In the genomic region with DNA sequence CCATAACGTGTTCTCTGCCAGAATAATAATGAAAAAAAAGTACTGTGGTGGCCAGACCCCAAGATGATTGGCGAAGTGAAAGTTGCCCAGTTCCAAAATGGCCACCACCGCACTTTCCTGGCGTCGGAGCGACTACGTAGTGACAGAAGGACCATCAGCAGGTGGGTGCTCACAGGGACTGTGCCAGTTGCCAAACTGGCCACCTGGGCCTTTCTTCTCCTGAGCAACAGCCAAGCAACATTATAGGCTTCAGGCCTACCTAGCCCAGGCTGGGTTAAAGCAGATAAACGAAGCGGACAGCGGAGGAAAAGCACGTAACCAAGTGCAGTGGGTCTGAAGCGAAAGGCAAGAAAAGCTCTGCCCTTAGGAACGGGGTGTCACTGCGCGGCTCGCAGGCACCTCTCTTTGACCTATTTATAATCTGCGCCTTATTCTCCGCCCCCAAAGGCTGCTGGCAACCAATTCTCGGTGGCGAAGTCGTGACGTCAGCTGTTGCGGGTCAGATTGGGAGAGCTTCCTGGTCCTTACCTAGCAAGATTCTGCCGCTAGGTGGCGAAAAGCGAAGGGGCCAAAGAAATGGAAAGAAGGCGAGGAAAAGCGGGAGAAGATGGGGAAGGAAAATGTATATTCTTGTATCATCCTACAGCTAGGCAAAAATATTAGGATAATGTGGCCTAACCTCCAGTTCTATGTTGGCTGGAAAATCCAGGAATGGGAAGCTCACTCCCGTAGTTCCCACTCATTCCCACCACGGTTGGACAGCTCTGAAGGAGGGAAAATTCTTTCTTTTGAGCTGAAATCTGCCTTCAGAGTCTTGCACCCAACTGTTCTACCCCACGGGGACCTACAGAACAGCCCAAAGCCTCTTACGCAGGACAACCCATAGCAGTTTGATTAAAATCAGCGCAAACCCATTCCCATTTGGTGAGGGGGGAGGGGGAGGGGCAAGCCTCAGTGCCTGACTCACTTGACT, we compare ENCODE assay signal across 8 cellular contexts. TPM values are rescaled to one million over a fixed set of nuclear protein-coding genes. Genes with fewer than 3 reads are reported as not detected.
DNase-seq lines count a peak whose midpoint lies in the region; ATAC-seq, FAIRE-seq and TF ChIP-seq lines count a peak whose summit lies in the region.

No MANE protein-coding gene starts in this region.

- peak; percentile 93 for FAIRE-seq in kidney (lab: Jason Lieb, UNC)

- H3K4me3 ChIP-seq in AG10803 (ENCODE audit: low read length) (peak overlapping the region; percentile 71), kidney (ENCODE audit: low read length in 2 of 2) (peak overlapping the region; percentile 80 to 100)

- peak overlapping the region; percentile 80 to 99 for H3K9ac ChIP-seq in kidney (ENCODE audit: low read length in 2 of 2)

- intact Hi-C loops in kidney (cut with DNase I) = no loop called here

- peaks cover 4 to 9% of the 10 kb centered on the region in 2 donors for H3K4me1 ChIP-seq in kidney (ENCODE audit: control insufficient read depth in 1 of 2, insufficient read depth in 1 of 2, low read depth in 1 of 2, low read length in 2 of 2)

- no peaks in the 10 kb centered on the region for H3K9me3 ChIP-seq in kidney (ENCODE audit: control insufficient read depth in 1 of 2, low read length in 2 of 2)

- peak overlapping the region; percentile 92 to 98 for H3K27ac ChIP-seq in kidney (ENCODE audit: low read depth in 2 of 2, low read length in 2 of 2)

- DNase-seq in AG10803 (ENCODE audit: low read depth) (peak; percentile 93), NCI-H345 (lab: John Stamatoyannopoulos, UW) (peak; percentile 99), cerebellar nuclear complex (lab: John Stamatoyannopoulos, UW) (peak; percentile 94 to 98), kidney (peak; percentile 99)
- DNase-seq in activated CD4-positive, CD25-positive, alpha-beta regulatory T cell treated with anti-CD3 and anti-CD28 coated beads, Interleukin-2, amount 50 U/mL, for 16 hours (ENCODE audit: low read depth, low spot score) = peak; percentile 95
- peak; percentile 99 for DNase-seq in stimulated activated CD4-positive, alpha-beta T cell treated with anti-CD3 and anti-CD28 coated beads, Interleukin-15, amount 100 ng/mL, for 24 hours

- peak; percentile 93 for ATAC-seq in GM19023 (IDR thresholded peaks at IDR 0.05; ENCODE audit: unreplicated experiment)
- ATAC-seq in HG03280 (IDR thresholded peaks at IDR 0.05; ENCODE audit: unreplicated experiment) = peak; percentile 95

- H3K36me3 ChIP-seq in kidney (ENCODE audit: control insufficient read depth in 1 of 2, insufficient read depth in 2 of 2, low read length in 2 of 2) = no peaks in the 10 kb centered on the region

- peak; percentile 91 for TF ChIP-seq CTCF in AG10803 (conservative IDR thresholded peaks at IDR 0.05; ENCODE audit: low read length)
- TF ChIP-seq CTCF in kidney (IDR thresholded peaks at IDR 0.05; ENCODE audit: borderline replicate concordance, extremely low read depth, insufficient read depth) = peak; percentile 95

RNA-seq across cellular contexts. Expression of gene MOG, which starts 6.9 kb away (rescaled TPM):
- not detected for total RNA-seq in kidney
- polyA plus RNA-seq in kidney (ENCODE audit: insufficient read depth, low read depth, low replicate concordance) = not detected

RNA-seq across cellular contexts. Expression of gene GABBR1, which starts 17.0 kb away (rescaled TPM):
- total RNA-seq in kidney = 46.7 TPM
- 12.7 TPM for polyA plus RNA-seq in kidney (ENCODE audit: insufficient read depth, low read depth, low replicate concordance)

RNA-seq across cellular contexts. Expression of gene ZFP57, which starts 31.0 kb away (rescaled TPM):
- total RNA-seq in kidney = 1.1 TPM
- not detected for polyA plus RNA-seq in kidney (ENCODE audit: insufficient read depth, low read depth, low replicate concordance)

Comparison
In these comparisons a context has a peak if more than half of its experiments do, and no peak if none do; other contexts are left out.
1. Peak in every context shown above with its lines: DNase-seq, ATAC-seq, H3K4me3 ChIP-seq and H3K27ac ChIP-seq.